In genomic region chr4:184041156-184041555, GRCh38 we compare ENCODE assay signal across 33 cellular contexts.
"Had no signal": no experiment of that assay in that cellular context is flagged by ENCODE, and none has a peak within 500 bp of the region (broad histone marks: within the 10 kb centered on the region; RNA-seq: fewer than 3 reads in every experiment).

No MANE protein-coding gene starts in this region.

- H3K4me1 ChIP-seq: parathyroid adenoma, psoas muscle, right lobe of liver, sigmoid colon, transverse colon, upper lobe of right lung, uterus had no signal

- H2AFZ ChIP-seq: parathyroid adenoma had no signal

- H3K27me3 ChIP-seq: ovary, right lobe of liver, suprapubic skin, testis, upper lobe of right lung, uterus had no signal

- H3K27ac ChIP-seq: neutrophil, ovary, parathyroid adenoma, psoas muscle, right lobe of liver, sigmoid colon, skin epidermis, spleen, suprapubic skin, testis, tibial artery, transverse colon, upper lobe of right lung, uterus had no signal

- H3K79me2 ChIP-seq: parathyroid adenoma had no signal

- H3K4me1 Mint-ChIP-seq: stimulated activated memory B cell treated with anti-CD40 and anti-IgM and Interleukin-4, amounts not matched to agents 10 μg/mL and 1 μg/mL and 100 μg/mL, for 72 hours had no signal

- H3K4me3 Mint-ChIP-seq: natural killer cell; stimulated activated memory B cell treated with anti-CD40 and anti-IgM and Interleukin-4, amounts not matched to agents 10 μg/mL and 1 μg/mL and 100 μg/mL, for 72 hours; type B pancreatic cell had no signal

- ATAC-seq: naive thymus-derived CD4-positive, alpha-beta T cell; natural killer cell; psoas muscle; right cardiac atrium; right lobe of liver; stimulated activated memory B cell treated with anti-CD40 and anti-IgM and Interleukin-4, amounts not matched to agents 10 μg/mL and 1 μg/mL and 100 μg/mL, for 72 hours; stimulated activated naive CD8-positive, alpha-beta T cell treated with anti-CD3 and anti-CD28 coated beads, Interleukin-15, amount 100 ng/mL, for 72 hours; stimulated activated naive CD8-positive, alpha-beta T cell treated with anti-CD3 and anti-CD28 coated beads, Interleukin-15, Interleukin-2, amounts not matched to agents 100 U/mL and 50 U/mL, for 24 hours; upper lobe of right lung had no signal

- H3K9me3 ChIP-seq: neutrophil, ovary, testis, uterus had no signal

- H3K4me3 ChIP-seq: ovary, psoas muscle, right lobe of liver, sigmoid colon, skin epidermis, smooth muscle cell, spleen, suprapubic skin, testis, tibial artery, transverse colon, upper lobe of right lung, uterus had no signal

- H3K27ac Mint-ChIP-seq: naive thymus-derived CD4-positive, alpha-beta T cell; natural killer cell; nephron; progenitor cell of endocrine pancreas; stimulated activated memory B cell treated with anti-CD40 and anti-IgM and Interleukin-4, amounts not matched to agents 10 μg/mL and 1 μg/mL and 100 μg/mL, for 72 hours; stimulated activated naive CD8-positive, alpha-beta T cell treated with anti-CD3 and anti-CD28 coated beads, Interleukin-15, amount 100 ng/mL, for 72 hours; type B pancreatic cell had no signal

- H3K9ac ChIP-seq: parathyroid adenoma had no signal

- H3K36me3 Mint-ChIP-seq: naive thymus-derived CD4-positive, alpha-beta T cell; natural killer cell had no signal

- H3K36me3 ChIP-seq: neutrophil, ovary, right lobe of liver, sigmoid colon, spleen, suprapubic skin, tibial artery, transverse colon, upper lobe of right lung, uterus had no signal

- DNase-seq: naive thymus-derived CD4-positive, alpha-beta T cell; natural killer cell; nucleus accumbens; ovary; posterior cingulate gyrus; psoas muscle; right cardiac atrium; right lobe of liver; sigmoid colon; spleen; stimulated activated CD4-positive, alpha-beta T cell treated with anti-CD3 and anti-CD28 coated beads, Interleukin-12 subunit alpha, Interleukin-12 subunit beta, amount 100 ng/mL, for 4 hours; stimulated activated CD4-positive, alpha-beta T cell treated with anti-CD3 and anti-CD28 coated beads, Interleukin-1b, Interleukin-23, amount 100 ng/mL, for 48 hours; stimulated activated CD4-positive, alpha-beta T cell treated with anti-CD3 and anti-CD28 coated beads, Interleukin-4, amount 100 ng/mL, for 1 hour; stimulated activated CD4-positive, alpha-beta T cell treated with anti-CD3 and anti-CD28 coated beads, Interleukin-4, amount 100 ng/mL, for 4 hours; stimulated activated CD8-positive, alpha-beta memory T cell treated with anti-CD3 and anti-CD28 coated beads, Interleukin-4, amount 100 ng/mL, for 48 hours; stimulated activated naive CD4-positive, alpha-beta T cell; stimulated activated naive CD8-positive, alpha-beta T cell treated with anti-CD3 and anti-CD28 coated beads, Interleukin-15, amount 100 ng/mL, for 72 hours; stimulated activated naive CD8-positive, alpha-beta T cell treated with anti-CD3 and anti-CD28 coated beads, Interleukin-15, Interleukin-2, amounts not matched to agents 100 U/mL and 50 U/mL, for 24 hours; substantia nigra; testis; tibial artery; transverse colon; upper lobe of right lung; uterus had no signal

- H3K4me2 ChIP-seq: smooth muscle cell had no signal
